Comparison of ENCODE assay signal across 9 cellular contexts in the genomic region with DNA sequence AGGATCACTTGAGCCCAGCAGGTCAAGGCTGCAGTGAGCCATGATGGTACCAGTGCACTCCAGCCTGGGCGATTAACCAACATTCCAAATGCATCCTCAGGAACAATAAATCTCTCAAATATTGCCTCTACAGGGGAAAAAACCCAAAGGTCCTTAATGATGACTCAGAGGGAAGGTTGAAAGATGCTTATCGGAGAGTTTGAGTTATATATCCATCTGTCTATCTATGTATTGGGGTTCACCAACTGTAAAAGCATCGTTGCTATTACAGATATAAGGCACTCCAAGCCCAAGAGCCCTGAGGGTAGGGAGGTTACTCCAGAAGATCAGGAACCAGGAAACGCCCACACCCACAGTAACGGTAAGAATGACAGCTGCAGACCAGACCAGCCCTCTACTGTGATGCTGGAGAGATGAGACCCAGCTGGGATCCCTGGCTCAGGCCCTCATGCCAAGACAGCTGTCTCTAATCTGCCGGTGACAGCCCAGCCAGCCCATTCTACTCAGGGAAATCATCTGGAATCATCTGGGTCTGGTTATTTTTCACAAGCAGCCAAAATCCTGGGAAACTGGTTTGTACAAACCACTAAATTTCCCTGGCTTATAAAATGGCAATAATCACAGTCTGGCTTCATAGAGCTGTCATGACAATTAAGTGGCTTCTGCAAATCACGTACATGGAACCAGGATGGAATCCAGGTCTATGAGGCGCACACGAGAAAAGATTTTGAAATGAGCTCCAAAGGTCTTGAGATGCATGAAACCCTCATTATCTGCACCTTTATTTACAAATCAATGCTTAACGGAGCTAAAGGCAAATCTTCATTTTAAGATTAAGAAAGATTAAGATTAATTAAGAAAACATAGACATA. TPM values are rescaled to one million over a fixed set of nuclear protein-coding genes. Genes with fewer than 3 reads are reported as not detected.
A peak's percentile ranks its signal among the peaks of the same experiment; 100 is the strongest.
DNase-seq lines count a peak whose midpoint lies in the region; ATAC-seq and TF ChIP-seq lines count a peak whose summit lies in the region.
"Had no signal": no experiment of that assay in that cellular context is flagged by ENCODE, and none has a peak within 500 bp of the region (broad histone marks: within the 10 kb centered on the region; RNA-seq: fewer than 3 reads in every experiment).

No MANE protein-coding gene starts in this region.

- H3K9me3 Mint-ChIP-seq in naive thymus-derived CD4-positive, alpha-beta T cell = peaks cover 0 to 9% (median 0%) of the 10 kb centered on the region in 11 donors

- peak overlapping the region; percentile 81 to 99 (median 93) for H3K27ac Mint-ChIP-seq in naive thymus-derived CD4-positive, alpha-beta T cell

- no peaks in the 10 kb centered on the region for H4K20me1 ChIP-seq in DND-41 (ENCODE audit: insufficient read depth, low read length)

- DNase-seq in DND-41 = peak; percentile 33
- peak; percentile 47 for DNase-seq in NCI-H460 (ENCODE audit: extremely low read depth, low read depth)
- peak; percentile 15 for DNase-seq in choroid plexus epithelial cell (ENCODE audit: low read depth)
- DNase-seq in naive thymus-derived CD4-positive, alpha-beta T cell = peak in 2 of 9 donors; percentile 19 to 21
- no peak for DNase-seq in NCI-H2029 (lab: John Stamatoyannopoulos, UW)
- DNase-seq in HEK293T (ENCODE audit: extremely low spot score) = no peak

- no peaks in the 10 kb centered on the region for H3K79me2 ChIP-seq in DND-41 (ENCODE audit: insufficient read depth, low read length)

- peaks cover 30 to 75% (median 62%) of the 10 kb centered on the region in 7 donors for H3K4me1 Mint-ChIP-seq in naive thymus-derived CD4-positive, alpha-beta T cell

- H3K9ac ChIP-seq in DND-41 (ENCODE audit: low read depth, low read length) = no peak overlapping the region

- no peaks in the 10 kb centered on the region for H3K9me3 ChIP-seq in DND-41 (ENCODE audit: insufficient read depth, low read length, severe bottlenecking)
- H3K9me3 ChIP-seq in naive thymus-derived CD4-positive, alpha-beta T cell (ENCODE audit: control insufficient read depth in 2 of 3, low read length in 3 of 3) = no peaks in the 10 kb centered on the region

- H3K27me3 Mint-ChIP-seq in naive thymus-derived CD4-positive, alpha-beta T cell = peaks cover 0 to 2% (median 0%) of the 10 kb centered on the region in 5 donors

- H3K27ac ChIP-seq in DND-41 (ENCODE audit: low read length) = no peak overlapping the region
- peak overlapping the region; percentile 72 for H3K27ac ChIP-seq in naive thymus-derived CD4-positive, alpha-beta T cell (ENCODE audit: low read depth, low read length)

- CTCF ChIA-PET in naive thymus-derived CD4-positive, alpha-beta T cell (lab: Charles Lee) = interaction anchor here (0.6 to 4.7 kb wide), 8 partner anchors 9 to 156 kb away, joined by 3 to 44 read pairs (median 8); a partner anchor contains a TSS
- CTCF ChIA-PET in HEK293T (lab: Yijun Ruan, JAX) = interaction anchor here (1.0 to 1.4 kb wide), 2 partner anchors 9 to 81 kb away, joined by 3 to 5 read pairs; no protein-coding TSS in a partner anchor

- H3K36me3 Mint-ChIP-seq in naive thymus-derived CD4-positive, alpha-beta T cell = peaks cover 0 to 10% (median 0%) of the 10 kb centered on the region in 5 donors

- H3K4me2 ChIP-seq in DND-41 (ENCODE audit: insufficient read depth, low read length) = no peak overlapping the region

- H3K4me3 Mint-ChIP-seq in naive thymus-derived CD4-positive, alpha-beta T cell = peak overlapping the region; percentile 49 to 77 (median 64)

- H3K27me3 ChIP-seq in DND-41 (ENCODE audit: insufficient read depth, low read length, poor library complexity) = no peaks in the 10 kb centered on the region
- no peaks in the 10 kb centered on the region for H3K27me3 ChIP-seq in naive thymus-derived CD4-positive, alpha-beta T cell (ENCODE audit: control insufficient read depth in 2 of 2, insufficient read depth in 2 of 2, low read length in 2 of 2)

- intact Hi-C loops in naive thymus-derived CD4-positive, alpha-beta T cell (cut with micrococcal nuclease) = loop anchor here (1.0 to 10.0 kb wide), 5 partner anchors 25 to 346 kb away; a partner anchor contains a TSS

- no peak overlapping the region for H2AFZ ChIP-seq in DND-41 (ENCODE audit: low read depth, low read length)

- POLR2A ChIA-PET in naive thymus-derived CD4-positive, alpha-beta T cell (lab: Charles Lee) = interaction anchor here (0.6 to 3.1 kb wide), 19 partner anchors 9 to 261 kb away, joined by 3 to 29 read pairs (median 5); a partner anchor contains a TSS
- POLR2A ChIA-PET in HEK293T (lab: Yijun Ruan, JAX) = no interaction called here

- H3K4me3 ChIP-seq in DND-41 (ENCODE audit: low read depth in 1 of 2, low read length in 2 of 2) (no peak overlapping the region), choroid plexus epithelial cell (ENCODE audit: low read depth, low read length) (no peak overlapping the region)
- H3K4me3 ChIP-seq in naive thymus-derived CD4-positive, alpha-beta T cell (ENCODE audit: low read length) = peak overlapping the region; percentile 33

- no peak for TF ChIP-seq CTCF in DND-41 (IDR thresholded peaks at IDR 0.05; ENCODE audit: borderline replicate concordance, extremely low read depth, low read length, poor library complexity, severe bottlenecking)
- no peak for TF ChIP-seq CTCF in choroid plexus epithelial cell (conservative IDR thresholded peaks at IDR 0.05; ENCODE audit: low read depth, low read length)

- H3K4me1 ChIP-seq in DND-41 (ENCODE audit: insufficient read depth, low read length) = peaks cover 9% of the 10 kb centered on the region; the same call in 1 of the 2 replicates
- peaks cover 23 to 29% of the 10 kb centered on the region in 2 donors for H3K4me1 ChIP-seq in naive thymus-derived CD4-positive, alpha-beta T cell (ENCODE audit: control insufficient read depth in 2 of 2, insufficient read depth in 2 of 2, low read length in 2 of 2)

- ATAC-seq in DND-41 (ENCODE audit: insufficient read depth, low read depth) (peak; percentile 49), GM21381 (IDR thresholded peaks at IDR 0.05; ENCODE audit: unreplicated experiment) (no peak), HG02973 (IDR thresholded peaks at IDR 0.05; ENCODE audit: unreplicated experiment) (no peak)
- peak; percentile 4 for ATAC-seq in naive thymus-derived CD4-positive, alpha-beta T cell

- H3K36me3 ChIP-seq in DND-41 (ENCODE audit: insufficient read depth, low read length) = no peaks in the 10 kb centered on the region
- no peaks in the 10 kb centered on the region for H3K36me3 ChIP-seq in naive thymus-derived CD4-positive, alpha-beta T cell (ENCODE audit: control insufficient read depth in 2 of 3, insufficient read depth in 3 of 3, low read length in 3 of 3)

TF ChIP-seq in HEK293T, 16 proteins besides CTCF, POLR2A, EP300 and RAD21:
- no peak for TF ChIP-seq ARNT (IDR thresholded peaks at IDR 0.05)
- TF ChIP-seq CTBP1 (IDR thresholded peaks at IDR 0.05; ENCODE audit: borderline replicate concordance) = no peak
- TF ChIP-seq, protein P1, sequence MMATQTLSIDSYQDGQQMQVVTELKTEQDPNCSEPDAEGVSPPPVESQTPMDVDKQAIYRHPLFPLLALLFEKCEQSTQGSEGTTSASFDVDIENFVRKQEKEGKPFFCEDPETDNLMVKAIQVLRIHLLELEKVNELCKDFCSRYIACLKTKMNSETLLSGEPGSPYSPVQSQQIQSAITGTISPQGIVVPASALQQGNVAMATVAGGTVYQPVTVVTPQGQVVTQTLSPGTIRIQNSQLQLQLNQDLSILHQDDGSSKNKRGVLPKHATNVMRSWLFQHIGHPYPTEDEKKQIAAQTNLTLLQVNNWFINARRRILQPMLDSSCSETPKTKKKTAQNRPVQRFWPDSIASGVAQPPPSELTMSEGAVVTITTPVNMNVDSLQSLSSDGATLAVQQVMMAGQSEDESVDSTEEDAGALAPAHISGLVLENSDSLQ (IDR thresholded peaks at IDR 0.05) = no peak
- no peak for TF ChIP-seq FOXM1 (IDR thresholded peaks at IDR 0.05; ENCODE audit: borderline replicate concordance)
- no peak for TF ChIP-seq FOXA1 (IDR thresholded peaks at IDR 0.05)
- no peak for TF ChIP-seq FOXK2 (IDR thresholded peaks at IDR 0.05)

RNA-seq across cellular contexts. Expression of a gene that starts 23.8 kb away (rescaled TPM):
- total RNA-seq in NCI-H460 (2014; rRNA removed; shearing (Covaris generic)) = not detected in 2 replicates
- polyA plus RNA-seq in NCI-H460 (2014; cell fraction: nucleus; rRNA removed) = not detected in 2 replicates
- 1 to 10 TPM in 1 of 5 experiments, not detected in 4; 1.1 TPM for total RNA-seq in naive thymus-derived CD4-positive, alpha-beta T cell
- polyA plus RNA-seq in naive thymus-derived CD4-positive, alpha-beta T cell = not detected
- total RNA-seq: urinary bladder had no signal
- polyA plus RNA-seq: urinary bladder had no signal

RNA-seq across cellular contexts. Expression of a gene that starts 26.9 kb away (rescaled TPM):
- 0.05 and 0.29 TPM in 2 replicates for total RNA-seq in NCI-H460 (2014; rRNA removed; shearing (Covaris generic))
- polyA plus RNA-seq in NCI-H460 (2014; cell fraction: nucleus; rRNA removed) = 0.19 TPM in 1 of 2 replicates, not detected in the other
- total RNA-seq in naive thymus-derived CD4-positive, alpha-beta T cell = 10 to 100 TPM in 1 of 5 experiments, 1 to 10 TPM in 4; 1.1 to 30.6 (median 6.1) TPM
- 1 to 10 TPM; 6.5 to 9.1 TPM for polyA plus RNA-seq in naive thymus-derived CD4-positive, alpha-beta T cell

Comparison
In these comparisons a context has a peak if more than half of its experiments do, and no peak if none do; other contexts are left out.
1. ATAC-seq: peak in DND-41 (single experiment) and naive thymus-derived CD4-positive, alpha-beta T cell (single experiment); none in GM21381 (single experiment) and HG02973 (single experiment).
2. DNase-seq: peak in DND-41 (single experiment), NCI-H460 (single experiment) and choroid plexus epithelial cell (single experiment); none in NCI-H2029 (single experiment) and HEK293T (single experiment).